In the genomic region with DNA sequence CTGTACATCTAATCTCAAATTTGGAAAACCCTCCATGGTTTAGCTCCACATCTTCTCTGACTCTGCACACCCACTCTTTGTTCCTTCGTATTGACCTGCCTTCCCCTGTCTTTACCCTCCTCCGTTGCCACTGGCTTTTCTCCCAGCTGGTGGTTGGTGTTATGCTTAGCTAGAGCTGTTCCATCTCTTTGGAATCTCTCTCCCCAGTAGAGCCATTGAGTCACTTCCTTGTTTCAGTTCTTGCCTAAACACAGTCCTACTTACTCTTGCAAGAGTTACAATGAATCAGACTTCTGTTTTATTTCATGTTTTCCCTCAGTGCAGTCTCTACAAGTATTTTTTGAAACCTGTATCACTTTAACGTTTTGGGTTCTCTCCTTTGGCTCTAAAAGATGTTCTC, we compare ENCODE assay signal across 9 cellular contexts.
DNase-seq lines count a peak whose midpoint lies in the region; ATAC-seq and TF ChIP-seq lines count a peak whose summit lies in the region.
"Had no signal": no experiment of that assay in that cellular context is flagged by ENCODE, and none has a peak within 500 bp of the region (broad histone marks: within the 10 kb centered on the region; RNA-seq: fewer than 3 reads in every experiment).

No MANE protein-coding gene starts in this region.

- no peak for TF ChIP-seq CTCF in body of pancreas (IDR thresholded peaks at IDR 0.05)
- TF ChIP-seq CTCF in transverse colon (IDR thresholded peaks at IDR 0.05) = no peak

- H3K27ac ChIP-seq in body of pancreas (no peak overlapping the region), transverse colon (peak overlapping the region; percentile 34 to 64 (median 50))

- H3K4me1 ChIP-seq in body of pancreas = no peaks in the 10 kb centered on the region
- peaks cover 0 to 7% (median 3%) of the 10 kb centered on the region in 4 donors for H3K4me1 ChIP-seq in transverse colon

- H3K27me3 ChIP-seq in body of pancreas = no peaks in the 10 kb centered on the region
- no peaks in the 10 kb centered on the region for H3K27me3 ChIP-seq in transverse colon

- TF ChIP-seq EP300 in transverse colon (IDR thresholded peaks at IDR 0.05; ENCODE audit: low read depth) = no peak

- ATAC-seq in body of pancreas = peak; percentile 39

- in situ Hi-C loops in transverse colon (cut with MboI; ENCODE audit: low pct_ligation_motif_present in 1 of 4, low pct_unique_long_range_greater_than_20kb in 1 of 4, low sequenced_read_pairs in 3 of 4) = no loop called here

- H3K4me3 ChIP-seq in body of pancreas = no peak overlapping the region
- H3K4me3 ChIP-seq in transverse colon = no peak overlapping the region

- H3K36me3 ChIP-seq in body of pancreas (replicated peaks in 1 of 2; ENCODE audit: insufficient read depth in 1 of 2, low read depth in 2 of 2) (no peaks in the 10 kb centered on the region), transverse colon (no peaks in the 10 kb centered on the region)

- intact Hi-C loops in body of pancreas (cut with DNase I) = no loop called here
- intact Hi-C loops in transverse colon (cut with DNase I; ENCODE audit: low total_unique reads) = no loop called here

- WGBS in body of pancreas, 2 donors = 52 to 62% methylated on average over 3 of the region's 3 CpGs
- 48 to 63% methylated on average over 3 of the region's 3 CpGs for WGBS in transverse colon (ENCODE audit: low coverage in 1 of 2), 2 donors

- DNase-seq in Kasumi-1 (lab: John Stamatoyannopoulos, UW) (peak; percentile 36 to 50), body of pancreas (peak in 1 of 4 donors; percentile 25), iris pigment epithelial cell (ENCODE audit: low read depth) (peak; percentile 97), transverse colon (no peak), mesenteric fat pad (ENCODE audit: low spot score) (no peak), NCI-H2107 (lab: John Stamatoyannopoulos, UW) (no peak), NCI-H2227 (lab: John Stamatoyannopoulos, UW; ENCODE audit: unreplicated experiment) (no peak), T-helper 1 cell (no peak)
- DNase-seq: central memory CD4-positive, alpha-beta T cell had no signal

- H3K9me3 ChIP-seq in body of pancreas (no peaks in the 10 kb centered on the region), transverse colon (no peaks in the 10 kb centered on the region)

- TF ChIP-seq POLR2A in body of pancreas (IDR thresholded peaks at IDR 0.05) = no peak
- TF ChIP-seq POLR2A in transverse colon (IDR thresholded peaks at IDR 0.05) = no peak

Comparison
In these comparisons a context has a peak if more than half of its experiments do, and no peak if none do; other contexts are left out.
1. DNase-seq: peak in Kasumi-1 (2 of 2) and iris pigment epithelial cell (single experiment); none in transverse colon (single experiment), mesenteric fat pad (single experiment), NCI-H2107 (single experiment), NCI-H2227 (single experiment) and T-helper 1 cell (0 of 5).
2. H3K27ac ChIP-seq: peak in transverse colon (4 of 4); none in body of pancreas (0 of 4).